Comparison of ENCODE assay signal across 16 cellular contexts in the genomic region with DNA sequence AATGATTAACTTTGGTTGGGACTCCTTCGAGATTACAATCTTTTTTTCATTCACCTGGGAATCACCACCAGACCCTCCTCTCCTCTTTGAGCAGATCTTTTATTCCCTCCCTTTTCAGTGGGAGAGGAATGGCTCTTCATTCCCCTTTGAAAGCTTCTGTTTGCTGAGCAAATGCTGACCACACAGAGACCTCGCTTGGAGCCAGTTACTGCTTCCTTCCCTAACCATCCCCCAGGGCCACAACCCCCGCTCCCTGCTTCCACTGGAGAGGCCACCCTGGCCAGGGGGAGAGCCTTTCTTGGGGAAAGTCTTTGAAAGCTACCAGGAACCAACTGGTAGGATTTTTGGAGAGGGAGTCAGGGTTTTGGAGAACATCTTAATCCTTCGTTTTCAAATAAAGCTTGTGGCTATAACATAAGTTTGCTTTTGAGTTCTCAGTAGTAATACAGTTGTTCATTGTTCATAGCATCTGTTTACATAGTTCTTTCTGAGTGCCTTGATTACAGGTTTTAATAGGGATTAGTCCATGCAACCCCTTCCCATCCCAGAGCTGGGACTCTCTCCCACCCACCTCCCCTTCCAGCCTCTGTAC.
DNase-seq lines count a peak whose midpoint lies in the region; ATAC-seq and TF ChIP-seq lines count a peak whose summit lies in the region.
"Had no signal": no experiment of that assay in that cellular context is flagged by ENCODE, and none has a peak within 500 bp of the region (broad histone marks: within the 10 kb centered on the region; RNA-seq: fewer than 3 reads in every experiment).

No MANE protein-coding gene starts in this region.

- H3K27ac ChIP-seq in heart right ventricle, result no peak overlapping the region
- H3K27ac ChIP-seq: esophagus muscularis mucosa, left lung had no signal

- peak overlapping the region in 4 of 5 experiments; percentile 64 to 82 (median 79) for H3K4me3 Mint-ChIP-seq in brain
- H3K4me3 Mint-ChIP-seq: activated naive CD8-positive, alpha-beta T cell treated with anti-CD3 and anti-CD28 coated beads for 36 hours; stimulated activated effector memory CD8-positive, alpha-beta T cell treated with anti-CD3 and anti-CD28 coated beads, Interleukin-12 subunit alpha, Interleukin-12 subunit beta, amount 100 ng/mL, for 72 hours had no signal

- no peak for TF ChIP-seq POLR2A in erythroblast (IDR thresholded peaks at IDR 0.05; ENCODE audit: low read length)

- no peak overlapping the region for H3K4me3 ChIP-seq in heart right ventricle
- H3K4me3 ChIP-seq: left lung had no signal

- peaks cover 0 to 47% (median 8%) of the 10 kb centered on the region in 9 donors for H3K4me1 ChIP-seq in heart right ventricle
- H3K4me1 ChIP-seq: left lung had no signal

- H3K36me3 ChIP-seq in heart right ventricle, result no peaks in the 10 kb centered on the region
- H3K36me3 ChIP-seq: esophagus muscularis mucosa, heart left ventricle, left lung had no signal

- no peaks in the 10 kb centered on the region for H3K36me3 Mint-ChIP-seq in brain
- H3K36me3 Mint-ChIP-seq: activated naive CD8-positive, alpha-beta T cell treated with anti-CD3 and anti-CD28 coated beads for 36 hours; stimulated activated effector memory CD8-positive, alpha-beta T cell treated with anti-CD3 and anti-CD28 coated beads, Interleukin-12 subunit alpha, Interleukin-12 subunit beta, amount 100 ng/mL, for 72 hours had no signal

- H3K4me1 Mint-ChIP-seq in brain, result peaks cover 58% of the 10 kb centered on the region
- H3K4me1 Mint-ChIP-seq: activated naive CD8-positive, alpha-beta T cell treated with anti-CD3 and anti-CD28 coated beads for 36 hours; stimulated activated effector memory CD8-positive, alpha-beta T cell treated with anti-CD3 and anti-CD28 coated beads, Interleukin-12 subunit alpha, Interleukin-12 subunit beta, amount 100 ng/mL, for 72 hours had no signal

- no peak for TF ChIP-seq CTCF in heart right ventricle (IDR thresholded peaks at IDR 0.05)
- no peak for TF ChIP-seq CTCF in brain (conservative IDR thresholded peaks at IDR 0.05)

- ATAC-seq in heart right ventricle (no peak), HG02571 (IDR thresholded peaks at IDR 0.05; ENCODE audit: unreplicated experiment) (no peak)
- ATAC-seq: stimulated activated effector memory CD8-positive, alpha-beta T cell treated with anti-CD3 and anti-CD28 coated beads, Interleukin-12 subunit alpha, Interleukin-12 subunit beta, amount 100 ng/mL, for 72 hours had no signal

- DNase-seq in cardiac septum (ENCODE audit: low spot score), result peak; percentile 20
- DNase-seq in heart right ventricle, result no peak
- DNase-seq in islet precursor cell, result peak; percentile 72
- no peak for DNase-seq in SW 1271 (lab: John Stamatoyannopoulos, UW)
- DNase-seq in erythroblast (lab: John Stamatoyannopoulos, UW), result no peak
- DNase-seq in activated T-cell treated with anti-CD3 and anti-CD28 coated beads for 4 hours, result no peak
- DNase-seq: activated CD4-positive, alpha-beta T cell treated with anti-CD3 and anti-CD28 coated beads for 1 hour; activated naive CD8-positive, alpha-beta T cell treated with anti-CD3 and anti-CD28 coated beads for 36 hours; activated T-cell treated with anti-CD3 and anti-CD28 coated beads, Interleukin-2, amount 50 U/mL, for 1 hour; heart left ventricle; left lung; NCI-H226 had no signal

- no peaks in the 10 kb centered on the region for H3K9me3 Mint-ChIP-seq in brain
- H3K9me3 Mint-ChIP-seq: activated naive CD8-positive, alpha-beta T cell treated with anti-CD3 and anti-CD28 coated beads for 36 hours; stimulated activated effector memory CD8-positive, alpha-beta T cell treated with anti-CD3 and anti-CD28 coated beads, Interleukin-12 subunit alpha, Interleukin-12 subunit beta, amount 100 ng/mL, for 72 hours had no signal

- no peaks in the 10 kb centered on the region for H3K27me3 ChIP-seq in heart right ventricle
- H3K27me3 ChIP-seq: esophagus muscularis mucosa, heart left ventricle, left lung had no signal

- H3K9me3 ChIP-seq in heart right ventricle, result no peaks in the 10 kb centered on the region
- H3K9me3 ChIP-seq: esophagus muscularis mucosa, heart left ventricle, left lung had no signal

- H3K27ac Mint-ChIP-seq in brain, result peak overlapping the region in 3 of 5 experiments; percentile 77 to 85 (median 83)
- H3K27ac Mint-ChIP-seq: activated naive CD8-positive, alpha-beta T cell treated with anti-CD3 and anti-CD28 coated beads for 36 hours; stimulated activated effector memory CD8-positive, alpha-beta T cell treated with anti-CD3 and anti-CD28 coated beads, Interleukin-12 subunit alpha, Interleukin-12 subunit beta, amount 100 ng/mL, for 72 hours had no signal

- 64 to 80% methylated on average over 4 of the region's 4 CpGs for WGBS in heart right ventricle, 2 donors

- intact Hi-C loops in cardiac septum (cut with DNase I), result no loop called here
- intact Hi-C loops in heart right ventricle (cut with DNase I), result no loop called here

- H3K27me3 Mint-ChIP-seq in brain, result peaks cover 19% of the 10 kb centered on the region

Comparison
In these comparisons a context has a peak if more than half of its experiments do, and no peak if none do; other contexts are left out.
1. DNase-seq: peak in cardiac septum (single experiment) and islet precursor cell (single experiment); none in heart right ventricle (0 of 2), SW 1271 (0 of 2), erythroblast (0 of 2) and activated T-cell treated with anti-CD3 and anti-CD28 coated beads for 4 hours (single experiment).